10 cellular contexts compared by ENCODE assay signal in genomic region chr21:42193131-42193671, GRCh38. TPM values are rescaled to one million over a fixed set of nuclear protein-coding genes. Genes with fewer than 3 reads are reported as not detected.
DNase-seq lines count a peak whose midpoint lies in the region; ATAC-seq and TF ChIP-seq lines count a peak whose summit lies in the region.
"Had no signal": no experiment of that assay in that cellular context is flagged by ENCODE, and none has a peak within 500 bp of the region (broad histone marks: within the 10 kb centered on the region; RNA-seq: fewer than 3 reads in every experiment).

No MANE protein-coding gene starts in this region.

- no peaks in the 10 kb centered on the region for H3K36me3 ChIP-seq in osteoblast (ENCODE audit: insufficient read depth, low read length)
- H3K36me3 ChIP-seq: neutrophil had no signal

- no peaks in the 10 kb centered on the region for H4K20me1 ChIP-seq in osteoblast (ENCODE audit: insufficient read depth, low read length)

- H3K27me3 ChIP-seq in osteoblast (ENCODE audit: insufficient read depth, low read length), result no peaks in the 10 kb centered on the region

- H3K4me2 ChIP-seq in osteoblast (ENCODE audit: insufficient read depth, low read length), result no peak overlapping the region

- TF ChIP-seq CTCF in epithelial cell of esophagus (IDR thresholded peaks at IDR 0.05; ENCODE audit: insufficient read depth, low read depth, low read length, missing control alignments) (no peak), glutamatergic neuron (IDR thresholded peaks at IDR 0.05; ENCODE audit: partially characterized antibody, unreplicated experiment) (no peak), osteoblast (IDR thresholded peaks at IDR 0.05; ENCODE audit: extremely low read depth, low read depth, low read length) (no peak)

- H3K27me3 Mint-ChIP-seq in T-helper 2 cell treated with Interferon-gamma antibody and Interleukin-4, amounts not matched to agents 5 μg/mL and 100 μg/mL, for 36 hours (ENCODE audit: low read depth), result no peaks in the 10 kb centered on the region
- peaks cover 4% of the 10 kb centered on the region for H3K27me3 Mint-ChIP-seq in glutamatergic neuron (ENCODE audit: unreplicated experiment)

- peak overlapping the region; percentile 74 for H3K27ac Mint-ChIP-seq in T-helper 2 cell treated with Interferon-gamma antibody and Interleukin-4, amounts not matched to agents 5 μg/mL and 100 μg/mL, for 36 hours
- no peak overlapping the region for H3K27ac Mint-ChIP-seq in glutamatergic neuron (ENCODE audit: unreplicated experiment)

- DNase-seq in T-helper 2 cell treated with Interferon-gamma antibody and Interleukin-4, amounts not matched to agents 5 μg/mL and 100 μg/mL, for 36 hours (ENCODE audit: low spot score), result peak; percentile 77
- peak; percentile 76 to 80 for DNase-seq in activated T-cell treated with anti-CD3 and anti-CD28 coated beads, Interleukin-2, amount 50 U/mL, for 48 hours
- peak; percentile 36 for DNase-seq in epithelial cell of esophagus (ENCODE audit: low read depth)
- peak; percentile 78 for DNase-seq in stimulated activated CD8-positive, alpha-beta memory T cell treated with anti-CD3 and anti-CD28 coated beads, Interleukin-4, amount 100 ng/mL, for 48 hours
- DNase-seq in glutamatergic neuron, result no peak
- DNase-seq in HK-2 (ENCODE audit: unreplicated experiment), result no peak
- no peak for DNase-seq in osteoblast (ENCODE audit: insufficient read length, low spot score, missing footprints)
- DNase-seq: SIG-M5 had no signal

- no peaks in the 10 kb centered on the region for H3K9me3 ChIP-seq in osteoblast (ENCODE audit: low read depth, low read length)
- H3K9me3 ChIP-seq: neutrophil had no signal

- peaks cover 5% of the 10 kb centered on the region for H3K36me3 Mint-ChIP-seq in T-helper 2 cell treated with Interferon-gamma antibody and Interleukin-4, amounts not matched to agents 5 μg/mL and 100 μg/mL, for 36 hours (ENCODE audit: low read depth)
- no peaks in the 10 kb centered on the region for H3K36me3 Mint-ChIP-seq in glutamatergic neuron (ENCODE audit: unreplicated experiment)

- H3K9me3 Mint-ChIP-seq in T-helper 2 cell treated with Interferon-gamma antibody and Interleukin-4, amounts not matched to agents 5 μg/mL and 100 μg/mL, for 36 hours, result no peaks in the 10 kb centered on the region
- H3K9me3 Mint-ChIP-seq in glutamatergic neuron (ENCODE audit: unreplicated experiment), result peaks cover 2% of the 10 kb centered on the region

- H3K4me1 ChIP-seq in osteoblast (ENCODE audit: insufficient read depth, low read length), result no peaks in the 10 kb centered on the region

- peaks cover 67% of the 10 kb centered on the region for H3K4me1 Mint-ChIP-seq in T-helper 2 cell treated with Interferon-gamma antibody and Interleukin-4, amounts not matched to agents 5 μg/mL and 100 μg/mL, for 36 hours (ENCODE audit: low read depth)
- H3K4me1 Mint-ChIP-seq in glutamatergic neuron (ENCODE audit: low read depth, unreplicated experiment), result peaks cover 3% of the 10 kb centered on the region

- H3K27ac ChIP-seq in osteoblast (ENCODE audit: low read depth, low read length), result no peak overlapping the region
- H3K27ac ChIP-seq: neutrophil had no signal

- H3K79me2 ChIP-seq in osteoblast (ENCODE audit: insufficient read depth, low read length), result no peaks in the 10 kb centered on the region

- H2AFZ ChIP-seq in osteoblast (ENCODE audit: low read length), result no peak overlapping the region

- ATAC-seq in HG03135 (IDR thresholded peaks at IDR 0.05; ENCODE audit: unreplicated experiment), result no peak

- H3K4me3 Mint-ChIP-seq in T-helper 2 cell treated with Interferon-gamma antibody and Interleukin-4, amounts not matched to agents 5 μg/mL and 100 μg/mL, for 36 hours, result peak overlapping the region; percentile 62
- no peak overlapping the region for H3K4me3 Mint-ChIP-seq in glutamatergic neuron (ENCODE audit: unreplicated experiment)

- H3K4me3 ChIP-seq in epithelial cell of esophagus (ENCODE audit: low read length) (no peak overlapping the region), osteoblast (ENCODE audit: insufficient read depth, low read length) (no peak overlapping the region)

RNA-seq across cellular contexts. Expression of gene ABCG1, which starts 25.7 kb away (rescaled TPM):
- total RNA-seq in glutamatergic neuron (ENCODE audit: unreplicated experiment) (31.9 TPM), osteoblast (under 0.01 and 0.72 TPM in 2 replicates)

Comparison
In these comparisons a context has a peak if more than half of its experiments do, and no peak if none do; other contexts are left out.
1. DNase-seq: peak in T-helper 2 cell treated with Interferon-gamma antibody and Interleukin-4, amounts not matched to agents 5 μg/mL and 100 μg/mL, for 36 hours (single experiment), activated T-cell treated with anti-CD3 and anti-CD28 coated beads, Interleukin-2, amount 50 U/mL, for 48 hours (2 of 2), epithelial cell of esophagus (single experiment) and stimulated activated CD8-positive, alpha-beta memory T cell treated with anti-CD3 and anti-CD28 coated beads, Interleukin-4, amount 100 ng/mL, for 48 hours (single experiment); none in glutamatergic neuron (single experiment), HK-2 (single experiment) and osteoblast (single experiment).
2. RNA of gene ABCG1, which starts 25.7 kb away (total RNA-seq): 31.9 TPM in glutamatergic neuron (single experiment); under 0.01 to 0.72 TPM in osteoblast; every median in the first group is over 10 times any median in the second.